ENCODE assay signal across 19 cellular contexts in genomic region chr16:11220507-11220906, GRCh38. TPM values are rescaled to one million over a fixed set of nuclear protein-coding genes. Genes with fewer than 3 reads are reported as not detected.
"Had no signal": no experiment of that assay in that cellular context is flagged by ENCODE, and none has a peak within 500 bp of the region (broad histone marks: within the 10 kb centered on the region; RNA-seq: fewer than 3 reads in every experiment).

No MANE protein-coding gene starts in this region.

RNA-seq across cellular contexts. Expression of gene TNP2, which starts 48.6 kb away (rescaled TPM):
- total RNA-seq: activated B cell treated with CpG ODN at 0.5 μM for 24 hours; activated CD4-positive, alpha-beta memory T cell treated with anti-CD3 and anti-CD28 coated beads, Interleukin-2, amount 10 ng/mL, durations not matched to agents 7 days and 5 days; activated CD4-positive, alpha-beta T cell treated with anti-CD3 and anti-CD28 coated beads, Interleukin-2, amount 10 ng/mL, durations not matched to agents 24 days and 14 days; activated CD8-positive, alpha-beta memory T cell treated with anti-CD3 and anti-CD28 coated beads for 36 hours; activated naive CD4-positive, alpha-beta T cell treated with anti-CD3 and anti-CD28 coated beads for 36 hours; activated naive CD4-positive, alpha-beta T cell treated with anti-CD3 and anti-CD28 coated beads, Interleukin-2, amount 50 U/mL, for 72 hours; activated naive CD8-positive, alpha-beta T cell treated with anti-CD3 and anti-CD28 coated beads for 36 hours; activated T-cell treated with anti-CD3 and anti-CD28 coated beads, Interleukin-2, amount 50 U/mL, for 4 hours; activated T-cell treated with anti-CD3 and anti-CD28 coated beads, Interleukin-2, amount 50 U/mL, for 72 hours; activated T-helper 1 cell treated with anti-CD3 and anti-CD28 coated beads, Interleukin-12 subunit alpha, Interleukin-12 subunit beta, Interleukin-2, Interleukin-4 antibody, amounts not matched to agents 30 ng/mL and 10 ng/mL and 1 ng/mL, durations not matched to agents 14 hours and 24 hours and 36 hours; activated T-helper 17 cell treated with anti-CD3 and anti-CD28 coated beads, Interleukin-2, amount 50 U/mL, for 72 hours; aorta; astrocyte; body of pancreas; breast epithelium; cardiac septum; cerebellum; T-helper 2 cell treated with Interferon-gamma antibody and Interleukin-4, amounts not matched to agents 100 ng/mL and 5 ng/mL, for 36 hours had no signal
- polyA plus RNA-seq: adipose tissue, aorta had no signal

RNA-seq across cellular contexts. Expression of gene PRM3, which starts 52.9 kb away (rescaled TPM):
- total RNA-seq: activated B cell treated with CpG ODN at 0.5 μM for 24 hours; activated CD4-positive, alpha-beta memory T cell treated with anti-CD3 and anti-CD28 coated beads, Interleukin-2, amount 10 ng/mL, durations not matched to agents 7 days and 5 days; activated CD4-positive, alpha-beta T cell treated with anti-CD3 and anti-CD28 coated beads, Interleukin-2, amount 10 ng/mL, durations not matched to agents 24 days and 14 days; activated CD8-positive, alpha-beta memory T cell treated with anti-CD3 and anti-CD28 coated beads for 36 hours; activated naive CD4-positive, alpha-beta T cell treated with anti-CD3 and anti-CD28 coated beads for 36 hours; activated naive CD4-positive, alpha-beta T cell treated with anti-CD3 and anti-CD28 coated beads, Interleukin-2, amount 50 U/mL, for 72 hours; activated naive CD8-positive, alpha-beta T cell treated with anti-CD3 and anti-CD28 coated beads for 36 hours; activated T-cell treated with anti-CD3 and anti-CD28 coated beads, Interleukin-2, amount 50 U/mL, for 4 hours; activated T-cell treated with anti-CD3 and anti-CD28 coated beads, Interleukin-2, amount 50 U/mL, for 72 hours; activated T-helper 1 cell treated with anti-CD3 and anti-CD28 coated beads, Interleukin-12 subunit alpha, Interleukin-12 subunit beta, Interleukin-2, Interleukin-4 antibody, amounts not matched to agents 30 ng/mL and 10 ng/mL and 1 ng/mL, durations not matched to agents 14 hours and 24 hours and 36 hours; activated T-helper 17 cell treated with anti-CD3 and anti-CD28 coated beads, Interleukin-2, amount 50 U/mL, for 72 hours; aorta; astrocyte; body of pancreas; breast epithelium; cardiac septum; cerebellum; T-helper 2 cell treated with Interferon-gamma antibody and Interleukin-4, amounts not matched to agents 100 ng/mL and 5 ng/mL, for 36 hours had no signal
- polyA plus RNA-seq: adipose tissue, aorta had no signal

RNA-seq across cellular contexts. Expression of gene PRM2, which starts 55.8 kb away (rescaled TPM):
- total RNA-seq: activated B cell treated with CpG ODN at 0.5 μM for 24 hours; activated CD4-positive, alpha-beta memory T cell treated with anti-CD3 and anti-CD28 coated beads, Interleukin-2, amount 10 ng/mL, durations not matched to agents 7 days and 5 days; activated CD4-positive, alpha-beta T cell treated with anti-CD3 and anti-CD28 coated beads, Interleukin-2, amount 10 ng/mL, durations not matched to agents 24 days and 14 days; activated CD8-positive, alpha-beta memory T cell treated with anti-CD3 and anti-CD28 coated beads for 36 hours; activated naive CD4-positive, alpha-beta T cell treated with anti-CD3 and anti-CD28 coated beads for 36 hours; activated naive CD4-positive, alpha-beta T cell treated with anti-CD3 and anti-CD28 coated beads, Interleukin-2, amount 50 U/mL, for 72 hours; activated naive CD8-positive, alpha-beta T cell treated with anti-CD3 and anti-CD28 coated beads for 36 hours; activated T-cell treated with anti-CD3 and anti-CD28 coated beads, Interleukin-2, amount 50 U/mL, for 4 hours; activated T-cell treated with anti-CD3 and anti-CD28 coated beads, Interleukin-2, amount 50 U/mL, for 72 hours; activated T-helper 1 cell treated with anti-CD3 and anti-CD28 coated beads, Interleukin-12 subunit alpha, Interleukin-12 subunit beta, Interleukin-2, Interleukin-4 antibody, amounts not matched to agents 30 ng/mL and 10 ng/mL and 1 ng/mL, durations not matched to agents 14 hours and 24 hours and 36 hours; activated T-helper 17 cell treated with anti-CD3 and anti-CD28 coated beads, Interleukin-2, amount 50 U/mL, for 72 hours; aorta; astrocyte; body of pancreas; breast epithelium; cardiac septum; cerebellum; T-helper 2 cell treated with Interferon-gamma antibody and Interleukin-4, amounts not matched to agents 100 ng/mL and 5 ng/mL, for 36 hours had no signal
- polyA plus RNA-seq: adipose tissue, aorta had no signal
